Comparison of ENCODE assay signal across 8 cellular contexts in the genomic region with DNA sequence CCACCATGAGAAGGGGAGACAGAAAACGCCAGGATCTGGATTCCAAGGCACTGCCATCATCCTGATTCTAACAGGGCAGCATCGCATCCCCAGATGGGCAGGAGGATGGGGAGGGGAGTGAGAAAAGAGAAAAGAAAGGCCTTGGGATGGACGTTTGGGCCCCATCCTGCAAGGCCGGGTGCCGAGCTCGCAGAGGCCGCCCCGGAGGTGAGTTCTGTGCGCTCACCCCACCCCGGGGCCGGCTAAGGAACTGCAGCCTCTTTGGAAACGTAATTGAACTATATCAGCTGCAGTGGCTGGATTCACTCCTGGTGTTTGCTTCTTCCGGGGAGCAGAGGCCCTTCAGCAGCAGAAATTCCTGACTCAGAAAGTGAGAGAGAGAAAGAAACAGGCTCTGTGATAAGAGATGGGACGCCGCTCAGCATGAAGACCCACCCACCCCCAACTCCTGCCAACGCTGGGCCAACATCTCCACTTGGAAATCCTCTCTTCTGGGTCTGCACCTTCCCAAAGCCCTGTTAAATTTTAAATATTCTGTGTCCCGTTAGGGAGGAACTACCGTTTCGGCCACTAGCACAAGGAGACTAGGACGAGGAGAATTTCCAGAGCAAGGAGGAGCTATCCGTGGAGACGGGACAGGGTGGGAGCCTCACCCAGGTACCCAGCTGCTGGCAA. TPM values are rescaled to one million over a fixed set of nuclear protein-coding genes. Genes with fewer than 3 reads are reported as not detected.
DNase-seq lines count a peak whose midpoint lies in the region; ATAC-seq and TF ChIP-seq lines count a peak whose summit lies in the region.

No MANE protein-coding gene starts in this region.

- H3K4me1 ChIP-seq in effector memory CD4-positive, alpha-beta T cell (ENCODE audit: control insufficient read depth, insufficient read depth, low read length, poor library complexity, severe bottlenecking): no peaks in the 10 kb centered on the region

- peak; percentile 72 for TF ChIP-seq CTCF in mesothelial cell of epicardium (IDR thresholded peaks at IDR 0.05; ENCODE audit: unreplicated experiment)

- no peaks in the 10 kb centered on the region for H3K36me3 ChIP-seq in effector memory CD4-positive, alpha-beta T cell (ENCODE audit: control insufficient read depth, insufficient read depth, low read length)

- no peaks in the 10 kb centered on the region for H3K27me3 ChIP-seq in effector memory CD4-positive, alpha-beta T cell (replicated peaks; ENCODE audit: control insufficient read depth, insufficient read depth, low read length, poor library complexity, severe bottlenecking)

- no peaks in the 10 kb centered on the region for H3K36me3 Mint-ChIP-seq in activated CD4-positive, alpha-beta T cell treated with anti-CD3 and anti-CD28 coated beads, Interleukin-2, amount 10 ng/mL, durations not matched to agents 7 days and 5 days (ENCODE audit: low read depth)
- H3K36me3 Mint-ChIP-seq in mesothelial cell of epicardium: no peaks in the 10 kb centered on the region

- no peaks in the 10 kb centered on the region for H3K9me3 ChIP-seq in effector memory CD4-positive, alpha-beta T cell (ENCODE audit: control insufficient read depth, low read length)

- H3K4me3 ChIP-seq in effector memory CD4-positive, alpha-beta T cell (ENCODE audit: insufficient read depth, low read depth, low read length, poor library complexity, severe bottlenecking): no peak overlapping the region

- H3K27ac ChIP-seq in effector memory CD4-positive, alpha-beta T cell (ENCODE audit: insufficient read depth, low read length, poor library complexity, severe bottlenecking): no peak overlapping the region

- H3K9me3 Mint-ChIP-seq in activated CD4-positive, alpha-beta T cell treated with anti-CD3 and anti-CD28 coated beads, Interleukin-2, amount 10 ng/mL, durations not matched to agents 7 days and 5 days: no peaks in the 10 kb centered on the region
- H3K9me3 Mint-ChIP-seq in mesothelial cell of epicardium: peaks cover 3% of the 10 kb centered on the region

- DNase-seq in AML-193 (lab: John Stamatoyannopoulos, UW) (peak; percentile 74 to 83), NCI-H524 (lab: John Stamatoyannopoulos, UW) (peak; percentile 96 to 97), mesothelial cell of epicardium (ENCODE audit: low spot score in 2 of 2, unreplicated experiment in 2 of 2) (peak; percentile 54 to 79)
- peak; percentile 65 for DNase-seq in activated CD4-positive, alpha-beta T cell treated with anti-CD3 and anti-CD28 coated beads, Interleukin-2, amount 10 ng/mL, durations not matched to agents 7 days and 5 days
- DNase-seq in effector memory CD4-positive, alpha-beta T cell: peak in 2 of 3 donors; percentile 8 to 23
- DNase-seq in stimulated activated CD8-positive, alpha-beta memory T cell treated with anti-CD3 and anti-CD28 coated beads, Interleukin-4, amount 100 ng/mL, for 4 hours (ENCODE audit: low read depth in 2 of 2, low spot score in 1 of 2): peak; percentile 6 to 17

- H3K4me1 Mint-ChIP-seq in activated CD4-positive, alpha-beta T cell treated with anti-CD3 and anti-CD28 coated beads, Interleukin-2, amount 10 ng/mL, durations not matched to agents 7 days and 5 days: peaks cover 7% of the 10 kb centered on the region
- H3K4me1 Mint-ChIP-seq in mesothelial cell of epicardium: peaks cover 25% of the 10 kb centered on the region

- H3K27ac Mint-ChIP-seq in activated CD4-positive, alpha-beta T cell treated with anti-CD3 and anti-CD28 coated beads, Interleukin-2, amount 10 ng/mL, durations not matched to agents 7 days and 5 days: no peak overlapping the region
- H3K27ac Mint-ChIP-seq in mesothelial cell of epicardium: no peak overlapping the region

- no peak overlapping the region for H3K4me3 Mint-ChIP-seq in activated CD4-positive, alpha-beta T cell treated with anti-CD3 and anti-CD28 coated beads, Interleukin-2, amount 10 ng/mL, durations not matched to agents 7 days and 5 days
- H3K4me3 Mint-ChIP-seq in mesothelial cell of epicardium: no peak overlapping the region

- ATAC-seq in GM18868 (IDR thresholded peaks at IDR 0.05; ENCODE audit: unreplicated experiment): peak; percentile 70
- ATAC-seq in HG03103 (IDR thresholded peaks at IDR 0.05; ENCODE audit: low read depth, unreplicated experiment): peak; percentile 77

- POLR2A ChIA-PET in activated CD4-positive, alpha-beta T cell treated with anti-CD3 and anti-CD28 coated beads, Interleukin-2, amount 10 ng/mL, durations not matched to agents 7 days and 5 days (lab: Charles Lee): no interaction called here

- CTCF ChIA-PET in activated CD4-positive, alpha-beta T cell treated with anti-CD3 and anti-CD28 coated beads, Interleukin-2, amount 10 ng/mL, durations not matched to agents 7 days and 5 days (lab: Charles Lee): interaction anchor here (0.6 to 5.2 kb wide), 11 partner anchors 8 to 596 kb away, joined by 3 to 35 read pairs (median 4); partner anchors contain the start of gene SSTR2

- H3K27me3 Mint-ChIP-seq in activated CD4-positive, alpha-beta T cell treated with anti-CD3 and anti-CD28 coated beads, Interleukin-2, amount 10 ng/mL, durations not matched to agents 7 days and 5 days: peaks cover 19% of the 10 kb centered on the region
- peaks cover 21% of the 10 kb centered on the region for H3K27me3 Mint-ChIP-seq in mesothelial cell of epicardium (ENCODE audit: low read depth)

RNA-seq across cellular contexts. Expression of gene SSTR2, which starts 8.5 kb away (rescaled TPM):
- total RNA-seq in activated CD4-positive, alpha-beta T cell treated with anti-CD3 and anti-CD28 coated beads, Interleukin-2, amount 10 ng/mL, durations not matched to agents 7 days and 5 days: not detected
- 0.16 to 0.18 TPM (median 0.18 TPM) in 3 replicates for total RNA-seq in mesothelial cell of epicardium

RNA-seq across cellular contexts. Expression of gene COG1, which starts 36.6 kb away (rescaled TPM):
- total RNA-seq in activated CD4-positive, alpha-beta T cell treated with anti-CD3 and anti-CD28 coated beads, Interleukin-2, amount 10 ng/mL, durations not matched to agents 7 days and 5 days: 10 to 100 TPM; 29.2 to 32.5 TPM
- total RNA-seq in mesothelial cell of epicardium: 44.0 to 50.4 TPM (median 47.6 TPM) in 3 replicates

Comparison
In these comparisons a context has a peak if more than half of its experiments do, and no peak if none do; other contexts are left out.
1. DNase-seq: peak in every context shown above with its lines; median percentile 96 in NCI-H524; 78 in AML-193; 66 in mesothelial cell of epicardium; 65 in activated CD4-positive, alpha-beta T cell treated with anti-CD3 and anti-CD28 coated beads, Interleukin-2, amount 10 ng/mL, durations not matched to agents 7 days and 5 days; 16 in effector memory CD4-positive, alpha-beta T cell; 12 in stimulated activated CD8-positive, alpha-beta memory T cell treated with anti-CD3 and anti-CD28 coated beads, Interleukin-4, amount 100 ng/mL, for 4 hours.